In genomic region chr19:28987177-28987576, GRCh38 we compare ENCODE assay signal across 10 cellular contexts.
"Had no signal": no experiment of that assay in that cellular context is flagged by ENCODE, and none has a peak within 500 bp of the region (broad histone marks: within the 10 kb centered on the region; RNA-seq: fewer than 3 reads in every experiment).

No MANE protein-coding gene starts in this region.

- H3K4me3 Mint-ChIP-seq: H9, HFFc6 had no signal

- H2AFZ ChIP-seq: GM23248 had no signal

- H3K9ac ChIP-seq: GM23248 had no signal

- ATAC-seq: K562 had no signal

- H3K4me3 ChIP-seq: GM23248, K562 had no signal

- H3K9me3 Mint-ChIP-seq: H9, HFFc6 had no signal

- H3K27ac ChIP-seq: GM23248 had no signal

- H3K27ac Mint-ChIP-seq: H9, HFFc6 had no signal

- DNase-seq: GM23248, GOT3, H9, HCEC 1CT, HFFc6, IMR-90, KG1 had no signal

- FAIRE-seq: H54, HTR-8/SVneo, K562 had no signal
